ENCODE assay signal across 1 cellular context in the genomic region with DNA sequence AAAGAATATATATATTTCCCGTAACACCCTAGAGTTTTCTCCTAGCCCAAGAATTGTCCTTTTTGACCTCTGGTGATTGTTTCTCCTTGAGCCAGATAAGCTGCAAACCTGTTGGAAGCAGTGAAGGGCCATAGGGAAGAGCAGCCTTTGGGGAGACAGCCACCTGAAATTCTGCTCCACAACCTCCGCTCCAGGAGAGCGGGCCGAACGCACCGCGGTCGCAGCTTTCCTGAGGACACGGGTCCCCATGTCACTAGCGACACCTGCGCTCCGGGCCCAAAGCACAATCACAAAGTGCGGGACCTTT.
TF ChIP-seq lines count a peak whose summit lies in the region.

No MANE protein-coding gene starts in this region.

TF ChIP-seq in HepG2, 621 proteins besides CTCF, POLR2A, EP300 and RAD21 (continued from another document):
- TF ChIP-seq, protein P1, sequence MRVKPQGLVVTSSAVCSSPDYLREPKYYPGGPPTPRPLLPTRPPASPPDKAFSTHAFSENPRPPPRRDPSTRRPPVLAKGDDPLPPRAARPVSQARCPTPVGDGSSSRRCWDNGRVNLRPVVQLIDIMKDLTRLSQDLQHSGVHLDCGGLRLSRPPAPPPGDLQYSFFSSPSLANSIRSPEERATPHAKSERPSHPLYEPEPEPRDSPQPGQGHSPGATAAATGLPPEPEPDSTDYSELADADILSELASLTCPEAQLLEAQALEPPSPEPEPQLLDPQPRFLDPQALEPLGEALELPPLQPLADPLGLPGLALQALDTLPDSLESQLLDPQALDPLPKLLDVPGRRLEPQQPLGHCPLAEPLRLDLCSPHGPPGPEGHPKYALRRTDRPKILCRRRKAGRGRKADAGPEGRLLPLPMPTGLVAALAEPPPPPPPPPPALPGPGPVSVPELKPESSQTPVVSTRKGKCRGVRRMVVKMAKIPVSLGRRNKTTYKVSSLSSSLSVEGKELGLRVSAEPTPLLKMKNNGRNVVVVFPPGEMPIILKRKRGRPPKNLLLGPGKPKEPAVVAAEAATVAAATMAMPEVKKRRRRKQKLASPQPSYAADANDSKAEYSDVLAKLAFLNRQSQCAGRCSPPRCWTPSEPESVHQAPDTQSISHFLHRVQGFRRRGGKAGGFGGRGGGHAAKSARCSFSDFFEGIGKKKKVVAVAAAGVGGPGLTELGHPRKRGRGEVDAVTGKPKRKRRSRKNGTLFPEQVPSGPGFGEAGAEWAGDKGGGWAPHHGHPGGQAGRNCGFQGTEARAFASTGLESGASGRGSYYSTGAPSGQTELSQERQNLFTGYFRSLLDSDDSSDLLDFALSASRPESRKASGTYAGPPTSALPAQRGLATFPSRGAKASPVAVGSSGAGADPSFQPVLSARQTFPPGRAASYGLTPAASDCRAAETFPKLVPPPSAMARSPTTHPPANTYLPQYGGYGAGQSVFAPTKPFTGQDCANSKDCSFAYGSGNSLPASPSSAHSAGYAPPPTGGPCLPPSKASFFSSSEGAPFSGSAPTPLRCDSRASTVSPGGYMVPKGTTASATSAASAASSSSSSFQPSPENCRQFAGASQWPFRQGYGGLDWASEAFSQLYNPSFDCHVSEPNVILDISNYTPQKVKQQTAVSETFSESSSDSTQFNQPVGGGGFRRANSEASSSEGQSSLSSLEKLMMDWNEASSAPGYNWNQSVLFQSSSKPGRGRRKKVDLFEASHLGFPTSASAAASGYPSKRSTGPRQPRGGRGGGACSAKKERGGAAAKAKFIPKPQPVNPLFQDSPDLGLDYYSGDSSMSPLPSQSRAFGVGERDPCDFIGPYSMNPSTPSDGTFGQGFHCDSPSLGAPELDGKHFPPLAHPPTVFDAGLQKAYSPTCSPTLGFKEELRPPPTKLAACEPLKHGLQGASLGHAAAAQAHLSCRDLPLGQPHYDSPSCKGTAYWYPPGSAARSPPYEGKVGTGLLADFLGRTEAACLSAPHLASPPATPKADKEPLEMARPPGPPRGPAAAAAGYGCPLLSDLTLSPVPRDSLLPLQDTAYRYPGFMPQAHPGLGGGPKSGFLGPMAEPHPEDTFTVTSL (CRISPR knock-in tag; IDR thresholded peaks at IDR 0.05; ENCODE audit: borderline replicate concordance): 0 out of 2 replicates have a peak, but pooled peaks have one; percentile 31
- TF ChIP-seq KDM5B (CRISPR knock-in tag; IDR thresholded peaks at IDR 0.05; ENCODE audit: borderline replicate concordance) (no peak), ZBTB7A (CRISPR knock-in tag; IDR thresholded peaks at IDR 0.05) (no peak), XRCC5 (optimal IDR thresholded peaks at IDR 0.05; ENCODE audit: low read length) (peak; percentile 69), RXRA (CRISPR knock-in tag; IDR thresholded peaks at IDR 0.05) (0 out of 2 replicates have a peak, but pooled peaks have one; percentile 15), ZNF232 (CRISPR knock-in tag; IDR thresholded peaks at IDR 0.05; ENCODE audit: borderline replicate concordance) (0 out of 2 replicates have a peak, but pooled peaks have one; percentile 32), ZFAT (CRISPR knock-in tag; conservative IDR thresholded peaks at IDR 0.05) (no peak)
- TF ChIP-seq, protein P2, sequence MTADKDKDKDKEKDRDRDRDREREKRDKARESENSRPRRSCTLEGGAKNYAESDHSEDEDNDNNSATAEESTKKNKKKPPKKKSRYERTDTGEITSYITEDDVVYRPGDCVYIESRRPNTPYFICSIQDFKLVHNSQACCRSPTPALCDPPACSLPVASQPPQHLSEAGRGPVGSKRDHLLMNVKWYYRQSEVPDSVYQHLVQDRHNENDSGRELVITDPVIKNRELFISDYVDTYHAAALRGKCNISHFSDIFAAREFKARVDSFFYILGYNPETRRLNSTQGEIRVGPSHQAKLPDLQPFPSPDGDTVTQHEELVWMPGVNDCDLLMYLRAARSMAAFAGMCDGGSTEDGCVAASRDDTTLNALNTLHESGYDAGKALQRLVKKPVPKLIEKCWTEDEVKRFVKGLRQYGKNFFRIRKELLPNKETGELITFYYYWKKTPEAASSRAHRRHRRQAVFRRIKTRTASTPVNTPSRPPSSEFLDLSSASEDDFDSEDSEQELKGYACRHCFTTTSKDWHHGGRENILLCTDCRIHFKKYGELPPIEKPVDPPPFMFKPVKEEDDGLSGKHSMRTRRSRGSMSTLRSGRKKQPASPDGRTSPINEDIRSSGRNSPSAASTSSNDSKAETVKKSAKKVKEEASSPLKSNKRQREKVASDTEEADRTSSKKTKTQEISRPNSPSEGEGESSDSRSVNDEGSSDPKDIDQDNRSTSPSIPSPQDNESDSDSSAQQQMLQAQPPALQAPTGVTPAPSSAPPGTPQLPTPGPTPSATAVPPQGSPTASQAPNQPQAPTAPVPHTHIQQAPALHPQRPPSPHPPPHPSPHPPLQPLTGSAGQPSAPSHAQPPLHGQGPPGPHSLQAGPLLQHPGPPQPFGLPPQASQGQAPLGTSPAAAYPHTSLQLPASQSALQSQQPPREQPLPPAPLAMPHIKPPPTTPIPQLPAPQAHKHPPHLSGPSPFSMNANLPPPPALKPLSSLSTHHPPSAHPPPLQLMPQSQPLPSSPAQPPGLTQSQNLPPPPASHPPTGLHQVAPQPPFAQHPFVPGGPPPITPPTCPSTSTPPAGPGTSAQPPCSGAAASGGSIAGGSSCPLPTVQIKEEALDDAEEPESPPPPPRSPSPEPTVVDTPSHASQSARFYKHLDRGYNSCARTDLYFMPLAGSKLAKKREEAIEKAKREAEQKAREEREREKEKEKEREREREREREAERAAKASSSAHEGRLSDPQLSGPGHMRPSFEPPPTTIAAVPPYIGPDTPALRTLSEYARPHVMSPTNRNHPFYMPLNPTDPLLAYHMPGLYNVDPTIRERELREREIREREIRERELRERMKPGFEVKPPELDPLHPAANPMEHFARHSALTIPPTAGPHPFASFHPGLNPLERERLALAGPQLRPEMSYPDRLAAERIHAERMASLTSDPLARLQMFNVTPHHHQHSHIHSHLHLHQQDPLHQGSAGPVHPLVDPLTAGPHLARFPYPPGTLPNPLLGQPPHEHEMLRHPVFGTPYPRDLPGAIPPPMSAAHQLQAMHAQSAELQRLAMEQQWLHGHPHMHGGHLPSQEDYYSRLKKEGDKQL (CRISPR knock-in tag; IDR thresholded peaks at IDR 0.05; ENCODE audit: low read depth): no peak
- TF ChIP-seq, protein P3, sequence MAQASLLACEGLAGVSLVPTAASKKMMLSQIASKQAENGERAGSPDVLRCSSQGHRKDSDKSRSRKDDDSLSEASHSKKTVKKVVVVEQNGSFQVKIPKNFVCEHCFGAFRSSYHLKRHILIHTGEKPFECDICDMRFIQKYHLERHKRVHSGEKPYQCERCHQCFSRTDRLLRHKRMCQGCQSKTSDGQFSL (CRISPR knock-in tag; IDR thresholded peaks at IDR 0.05): no peak
- TF ChIP-seq, protein P4, sequence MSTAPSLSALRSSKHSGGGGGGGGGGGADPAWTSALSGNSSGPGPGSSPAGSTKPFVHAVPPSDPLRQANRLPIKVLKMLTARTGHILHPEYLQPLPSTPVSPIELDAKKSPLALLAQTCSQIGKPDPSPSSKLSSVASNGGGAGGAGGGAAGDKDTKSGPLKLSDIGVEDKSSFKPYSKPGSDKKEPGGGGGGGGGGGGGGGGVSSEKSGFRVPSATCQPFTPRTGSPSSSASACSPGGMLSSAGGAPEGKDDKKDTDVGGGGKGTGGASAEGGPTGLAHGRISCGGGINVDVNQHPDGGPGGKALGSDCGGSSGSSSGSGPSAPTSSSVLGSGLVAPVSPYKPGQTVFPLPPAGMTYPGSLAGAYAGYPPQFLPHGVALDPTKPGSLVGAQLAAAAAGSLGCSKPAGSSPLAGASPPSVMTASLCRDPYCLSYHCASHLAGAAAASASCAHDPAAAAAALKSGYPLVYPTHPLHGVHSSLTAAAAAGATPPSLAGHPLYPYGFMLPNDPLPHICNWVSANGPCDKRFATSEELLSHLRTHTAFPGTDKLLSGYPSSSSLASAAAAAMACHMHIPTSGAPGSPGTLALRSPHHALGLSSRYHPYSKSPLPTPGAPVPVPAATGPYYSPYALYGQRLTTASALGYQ (CRISPR knock-in tag; IDR thresholded peaks at IDR 0.05): peak; percentile 18; the same call in 1 of the 2 replicates
